In genomic region chr6:14690120-14691056, GRCh38 we compare ENCODE assay signal across 21 cellular contexts.
"Had no signal": no experiment of that assay in that cellular context is flagged by ENCODE, and none has a peak within 500 bp of the region (broad histone marks: within the 10 kb centered on the region; RNA-seq: fewer than 3 reads in every experiment).

No MANE protein-coding gene starts in this region.

- H3K9me3 ChIP-seq: left ventricle myocardium inferior, pancreas, prostate gland, spleen, suprapubic skin, thoracic aorta, tibial artery, upper lobe of right lung had no signal

- H3K27ac ChIP-seq: left ventricle myocardium inferior, pancreas, prostate gland, spleen, suprapubic skin, thoracic aorta, tibial artery, upper lobe of right lung had no signal

- ATAC-seq: naive thymus-derived CD8-positive, alpha-beta T cell; pancreas; right cardiac atrium; sciatic nerve; stimulated activated effector memory CD8-positive, alpha-beta T cell treated with anti-CD3 and anti-CD28 coated beads, Interleukin-12 subunit alpha, Interleukin-12 subunit beta, amount 100 ng/mL, for 72 hours; upper lobe of right lung had no signal

- H3K4me1 ChIP-seq: pancreas, prostate gland, spleen, tibial artery, upper lobe of right lung had no signal

- H3K4me3 ChIP-seq: left ventricle myocardium inferior, lung, pancreas, prostate gland, spleen, suprapubic skin, thoracic aorta, tibial artery, upper lobe of right lung had no signal

- H3K27me3 ChIP-seq: pancreas, spleen, suprapubic skin, tibial artery, upper lobe of right lung had no signal

- H3K36me3 ChIP-seq: left ventricle myocardium inferior, pancreas, prostate gland, spleen, suprapubic skin, thoracic aorta, tibial artery, upper lobe of right lung had no signal

- DNase-seq: islet precursor cell; left ventricle myocardium inferior; mesendoderm; naive thymus-derived CD8-positive, alpha-beta T cell; nucleus accumbens; pancreas; posterior cingulate gyrus; retina; right cardiac atrium; small intestine; spleen; stimulated activated CD4-positive, alpha-beta T cell treated with anti-CD3 and anti-CD28 coated beads, Interleukin-4, amount 100 ng/mL, for 24 hours; stimulated activated naive CD4-positive, alpha-beta T cell; tibial artery; upper lobe of right lung had no signal
